Comparison of ENCODE assay signal across 1 cellular context in the genomic region with DNA sequence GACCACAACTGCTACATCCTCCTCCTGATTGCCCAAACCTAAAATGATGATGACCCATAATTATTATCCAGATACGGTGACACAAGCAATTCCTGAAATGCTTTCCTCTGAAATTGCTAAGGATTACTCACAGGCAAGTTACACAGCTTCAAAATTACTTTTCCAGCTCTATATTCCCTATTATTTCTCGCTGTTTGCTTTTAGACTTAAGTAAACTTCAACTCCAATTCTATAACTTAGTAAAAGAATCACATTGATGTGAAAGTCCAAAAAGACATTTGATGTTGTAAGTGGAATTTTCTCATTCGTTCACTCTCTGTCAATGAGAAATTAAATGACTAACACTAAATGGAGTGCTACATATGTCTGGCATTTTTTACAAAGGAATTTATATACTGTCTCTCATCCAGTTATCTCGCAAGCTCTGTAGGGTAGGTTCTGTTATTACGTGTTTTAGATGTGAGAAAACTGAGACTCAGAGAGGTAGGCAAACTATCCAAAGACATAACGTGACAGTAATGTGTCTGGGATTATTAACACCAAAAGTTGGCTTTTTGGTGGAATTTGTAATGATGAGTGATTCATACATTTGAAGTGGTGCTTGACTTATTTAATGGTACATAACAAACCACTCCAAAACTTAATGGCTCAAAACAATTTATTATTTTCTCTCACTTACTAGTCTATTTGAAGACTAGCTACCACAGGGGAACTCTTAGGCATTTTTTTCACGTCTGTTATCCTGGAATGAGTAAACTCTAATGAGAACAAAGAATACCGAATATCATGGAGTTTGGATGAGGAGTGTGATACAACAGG.
TF ChIP-seq lines count a peak whose summit lies in the region.

No MANE protein-coding gene starts in this region.

TF ChIP-seq in HEK293, 187 proteins besides CTCF, POLR2A, EP300 and RAD21 (continued from another document):
- TF ChIP-seq, protein P1, sequence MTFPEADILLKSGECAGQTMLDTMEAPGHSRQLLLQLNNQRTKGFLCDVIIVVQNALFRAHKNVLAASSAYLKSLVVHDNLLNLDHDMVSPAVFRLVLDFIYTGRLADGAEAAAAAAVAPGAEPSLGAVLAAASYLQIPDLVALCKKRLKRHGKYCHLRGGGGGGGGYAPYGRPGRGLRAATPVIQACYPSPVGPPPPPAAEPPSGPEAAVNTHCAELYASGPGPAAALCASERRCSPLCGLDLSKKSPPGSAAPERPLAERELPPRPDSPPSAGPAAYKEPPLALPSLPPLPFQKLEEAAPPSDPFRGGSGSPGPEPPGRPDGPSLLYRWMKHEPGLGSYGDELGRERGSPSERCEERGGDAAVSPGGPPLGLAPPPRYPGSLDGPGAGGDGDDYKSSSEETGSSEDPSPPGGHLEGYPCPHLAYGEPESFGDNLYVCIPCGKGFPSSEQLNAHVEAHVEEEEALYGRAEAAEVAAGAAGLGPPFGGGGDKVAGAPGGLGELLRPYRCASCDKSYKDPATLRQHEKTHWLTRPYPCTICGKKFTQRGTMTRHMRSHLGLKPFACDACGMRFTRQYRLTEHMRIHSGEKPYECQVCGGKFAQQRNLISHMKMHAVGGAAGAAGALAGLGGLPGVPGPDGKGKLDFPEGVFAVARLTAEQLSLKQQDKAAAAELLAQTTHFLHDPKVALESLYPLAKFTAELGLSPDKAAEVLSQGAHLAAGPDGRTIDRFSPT (tag by site-specific recombination; IDR thresholded peaks at IDR 0.05), result peak; percentile 65; the same call in 1 of the 2 replicates
- TF ChIP-seq ZIC2 (tag by site-specific recombination; IDR thresholded peaks at IDR 0.05), result no peak
- no peak for TF ChIP-seq ZNF560 (tag by site-specific recombination; IDR thresholded peaks at IDR 0.05; ENCODE audit: borderline replicate concordance)
- TF ChIP-seq, protein P2, sequence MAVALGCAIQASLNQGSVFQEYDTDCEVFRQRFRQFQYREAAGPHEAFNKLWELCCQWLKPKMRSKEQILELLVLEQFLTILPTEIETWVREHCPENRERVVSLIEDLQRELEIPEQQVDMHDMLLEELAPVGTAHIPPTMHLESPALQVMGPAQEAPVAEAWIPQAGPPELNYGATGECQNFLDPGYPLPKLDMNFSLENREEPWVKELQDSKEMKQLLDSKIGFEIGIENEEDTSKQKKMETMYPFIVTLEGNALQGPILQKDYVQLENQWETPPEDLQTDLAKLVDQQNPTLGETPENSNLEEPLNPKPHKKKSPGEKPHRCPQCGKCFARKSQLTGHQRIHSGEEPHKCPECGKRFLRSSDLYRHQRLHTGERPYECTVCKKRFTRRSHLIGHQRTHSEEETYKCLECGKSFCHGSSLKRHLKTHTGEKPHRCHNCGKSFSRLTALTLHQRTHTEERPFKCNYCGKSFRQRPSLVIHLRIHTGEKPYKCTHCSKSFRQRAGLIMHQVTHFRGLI (tag by site-specific recombination; IDR thresholded peaks at IDR 0.05), result no peak
- TF ChIP-seq, protein P3, sequence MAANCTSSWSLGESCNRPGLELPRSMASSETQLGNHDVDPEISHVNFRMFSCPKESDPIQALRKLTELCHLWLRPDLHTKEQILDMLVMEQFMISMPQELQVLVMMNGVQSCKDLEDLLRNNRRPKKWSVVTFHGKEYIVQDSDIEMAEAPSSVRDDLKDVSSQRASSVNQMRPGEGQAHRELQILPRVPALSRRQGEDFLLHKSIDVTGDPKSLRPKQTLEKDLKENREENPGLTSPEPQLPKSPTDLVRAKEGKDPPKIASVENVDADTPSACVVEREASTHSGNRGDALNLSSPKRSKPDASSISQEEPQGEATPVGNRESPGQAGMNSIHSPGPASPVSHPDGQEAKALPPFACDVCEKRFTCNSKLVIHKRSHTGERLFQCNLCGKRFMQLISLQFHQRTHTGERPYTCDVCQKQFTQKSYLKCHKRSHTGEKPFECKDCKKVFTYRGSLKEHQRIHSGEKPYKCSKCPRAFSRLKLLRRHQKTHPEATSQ (tag by site-specific recombination; IDR thresholded peaks at IDR 0.05), result no peak
- no peak for TF ChIP-seq ZNF140 (tag by site-specific recombination; IDR thresholded peaks at IDR 0.05)
- no peak for TF ChIP-seq ZNF223 (tag by site-specific recombination; IDR thresholded peaks at IDR 0.05)
- TF ChIP-seq ZNF654 (tag by site-specific recombination; IDR thresholded peaks at IDR 0.05; ENCODE audit: low read depth), result 0 out of 2 replicates have a peak, but pooled peaks have one; percentile 1
- TF ChIP-seq ZFHX2 (tag by site-specific recombination; conservative IDR thresholded peaks at IDR 0.05), result no peak
- no peak for TF ChIP-seq ZFP41 (tag by site-specific recombination; IDR thresholded peaks at IDR 0.05; ENCODE audit: borderline replicate concordance)
- TF ChIP-seq, protein P4, sequence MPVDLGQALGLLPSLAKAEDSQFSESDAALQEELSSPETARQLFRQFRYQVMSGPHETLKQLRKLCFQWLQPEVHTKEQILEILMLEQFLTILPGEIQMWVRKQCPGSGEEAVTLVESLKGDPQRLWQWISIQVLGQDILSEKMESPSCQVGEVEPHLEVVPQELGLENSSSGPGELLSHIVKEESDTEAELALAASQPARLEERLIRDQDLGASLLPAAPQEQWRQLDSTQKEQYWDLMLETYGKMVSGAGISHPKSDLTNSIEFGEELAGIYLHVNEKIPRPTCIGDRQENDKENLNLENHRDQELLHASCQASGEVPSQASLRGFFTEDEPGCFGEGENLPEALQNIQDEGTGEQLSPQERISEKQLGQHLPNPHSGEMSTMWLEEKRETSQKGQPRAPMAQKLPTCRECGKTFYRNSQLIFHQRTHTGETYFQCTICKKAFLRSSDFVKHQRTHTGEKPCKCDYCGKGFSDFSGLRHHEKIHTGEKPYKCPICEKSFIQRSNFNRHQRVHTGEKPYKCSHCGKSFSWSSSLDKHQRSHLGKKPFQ (tag by site-specific recombination; IDR thresholded peaks at IDR 0.05), result no peak
- TF ChIP-seq, protein P5, sequence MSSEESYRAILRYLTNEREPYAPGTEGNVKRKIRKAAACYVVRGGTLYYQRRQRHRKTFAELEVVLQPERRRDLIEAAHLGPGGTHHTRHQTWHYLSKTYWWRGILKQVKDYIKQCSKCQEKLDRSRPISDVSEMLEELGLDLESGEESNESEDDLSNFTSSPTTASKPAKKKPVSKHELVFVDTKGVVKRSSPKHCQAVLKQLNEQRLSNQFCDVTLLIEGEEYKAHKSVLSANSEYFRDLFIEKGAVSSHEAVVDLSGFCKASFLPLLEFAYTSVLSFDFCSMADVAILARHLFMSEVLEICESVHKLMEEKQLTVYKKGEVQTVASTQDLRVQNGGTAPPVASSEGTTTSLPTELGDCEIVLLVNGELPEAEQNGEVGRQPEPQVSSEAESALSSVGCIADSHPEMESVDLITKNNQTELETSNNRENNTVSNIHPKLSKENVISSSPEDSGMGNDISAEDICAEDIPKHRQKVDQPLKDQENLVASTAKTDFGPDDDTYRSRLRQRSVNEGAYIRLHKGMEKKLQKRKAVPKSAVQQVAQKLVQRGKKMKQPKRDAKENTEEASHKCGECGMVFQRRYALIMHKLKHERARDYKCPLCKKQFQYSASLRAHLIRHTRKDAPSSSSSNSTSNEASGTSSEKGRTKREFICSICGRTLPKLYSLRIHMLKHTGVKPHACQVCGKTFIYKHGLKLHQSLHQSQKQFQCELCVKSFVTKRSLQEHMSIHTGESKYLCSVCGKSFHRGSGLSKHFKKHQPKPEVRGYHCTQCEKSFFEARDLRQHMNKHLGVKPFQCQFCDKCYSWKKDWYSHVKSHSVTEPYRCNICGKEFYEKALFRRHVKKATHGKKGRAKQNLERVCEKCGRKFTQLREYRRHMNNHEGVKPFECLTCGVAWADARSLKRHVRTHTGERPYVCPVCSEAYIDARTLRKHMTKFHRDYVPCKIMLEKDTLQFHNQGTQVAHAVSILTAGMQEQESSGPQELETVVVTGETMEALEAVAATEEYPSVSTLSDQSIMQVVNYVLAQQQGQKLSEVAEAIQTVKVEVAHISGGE (tag by site-specific recombination; conservative IDR thresholded peaks at IDR 0.05; ENCODE audit: low read depth), result no peak
- TF ChIP-seq, protein P6, sequence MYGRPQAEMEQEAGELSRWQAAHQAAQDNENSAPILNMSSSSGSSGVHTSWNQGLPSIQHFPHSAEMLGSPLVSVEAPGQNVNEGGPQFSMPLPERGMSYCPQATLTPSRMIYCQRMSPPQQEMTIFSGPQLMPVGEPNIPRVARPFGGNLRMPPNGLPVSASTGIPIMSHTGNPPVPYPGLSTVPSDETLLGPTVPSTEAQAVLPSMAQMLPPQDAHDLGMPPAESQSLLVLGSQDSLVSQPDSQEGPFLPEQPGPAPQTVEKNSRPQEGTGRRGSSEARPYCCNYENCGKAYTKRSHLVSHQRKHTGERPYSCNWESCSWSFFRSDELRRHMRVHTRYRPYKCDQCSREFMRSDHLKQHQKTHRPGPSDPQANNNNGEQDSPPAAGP (tag by site-specific recombination; IDR thresholded peaks at IDR 0.05), result no peak
- TF ChIP-seq ZNF169 (tag by site-specific recombination; IDR thresholded peaks at IDR 0.05), result no peak
- no peak for TF ChIP-seq ZNF214 (tag by site-specific recombination; IDR thresholded peaks at IDR 0.05; ENCODE audit: borderline replicate concordance)
- no peak for TF ChIP-seq ZNF391 (tag by site-specific recombination; IDR thresholded peaks at IDR 0.05; ENCODE audit: borderline replicate concordance, low read depth)
- TF ChIP-seq, protein P7, sequence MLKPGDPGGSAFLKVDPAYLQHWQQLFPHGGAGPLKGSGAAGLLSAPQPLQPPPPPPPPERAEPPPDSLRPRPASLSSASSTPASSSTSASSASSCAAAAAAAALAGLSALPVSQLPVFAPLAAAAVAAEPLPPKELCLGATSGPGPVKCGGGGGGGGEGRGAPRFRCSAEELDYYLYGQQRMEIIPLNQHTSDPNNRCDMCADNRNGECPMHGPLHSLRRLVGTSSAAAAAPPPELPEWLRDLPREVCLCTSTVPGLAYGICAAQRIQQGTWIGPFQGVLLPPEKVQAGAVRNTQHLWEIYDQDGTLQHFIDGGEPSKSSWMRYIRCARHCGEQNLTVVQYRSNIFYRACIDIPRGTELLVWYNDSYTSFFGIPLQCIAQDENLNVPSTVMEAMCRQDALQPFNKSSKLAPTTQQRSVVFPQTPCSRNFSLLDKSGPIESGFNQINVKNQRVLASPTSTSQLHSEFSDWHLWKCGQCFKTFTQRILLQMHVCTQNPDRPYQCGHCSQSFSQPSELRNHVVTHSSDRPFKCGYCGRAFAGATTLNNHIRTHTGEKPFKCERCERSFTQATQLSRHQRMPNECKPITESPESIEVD (tag by site-specific recombination; IDR thresholded peaks at IDR 0.05), result peak; percentile 37; the same call in 1 of the 2 replicates
- no peak for TF ChIP-seq ZNF521 (tag by site-specific recombination; IDR thresholded peaks at IDR 0.05)
- TF ChIP-seq ZNF404 (tag by site-specific recombination; IDR thresholded peaks at IDR 0.05), result no peak
- TF ChIP-seq ZNF19 (tag by site-specific recombination; IDR thresholded peaks at IDR 0.05; ENCODE audit: low read depth), result no peak
- TF ChIP-seq ZNF146 (tag by site-specific recombination; IDR thresholded peaks at IDR 0.05), result no peak
- no peak for TF ChIP-seq ZNF114 (tag by site-specific recombination; IDR thresholded peaks at IDR 0.05)
- TF ChIP-seq ZNF792 (tag by site-specific recombination; IDR thresholded peaks at IDR 0.05), result no peak
- no peak for TF ChIP-seq ZNF785 (tag by site-specific recombination; IDR thresholded peaks at IDR 0.05)
TF ChIP-seq in HEK293: peak in this region for 6.
